ENCODE assay signal across 11 cellular contexts in genomic region chr17:13940858-13941665, GRCh38.
DNase-seq lines count a peak whose midpoint lies in the region; ATAC-seq, FAIRE-seq and TF ChIP-seq lines count a peak whose summit lies in the region.
"Had no signal": no experiment of that assay in that cellular context is flagged by ENCODE, and none has a peak within 500 bp of the region (broad histone marks: within the 10 kb centered on the region; RNA-seq: fewer than 3 reads in every experiment).

No MANE protein-coding gene starts in this region.

- H3K27me3 Mint-ChIP-seq in astrocyte (ENCODE audit: low read depth, unreplicated experiment) = no peaks in the 10 kb centered on the region
- H3K27me3 Mint-ChIP-seq: stimulated activated naive CD8-positive, alpha-beta T cell treated with anti-CD3 and anti-CD28 coated beads, Interleukin-15, Interleukin-2, amounts not matched to agents 100 ng/mL and 50 ng/mL, for 24 hours had no signal

- H3K27ac ChIP-seq in astrocyte (ENCODE audit: low read depth, low read length) = no peak overlapping the region
- no peak overlapping the region for H3K27ac ChIP-seq in liver (ENCODE audit: low read depth in 1 of 2, low read length in 2 of 2)
- H3K27ac ChIP-seq in right atrium auricular region = no peak overlapping the region

- FAIRE-seq in astrocyte (lab: Jason Lieb, UNC) = peak; percentile 80

- peaks cover 4% of the 10 kb centered on the region for H3K9me3 Mint-ChIP-seq in astrocyte (ENCODE audit: unreplicated experiment)

- H3K4me1 Mint-ChIP-seq in astrocyte (ENCODE audit: low read depth, unreplicated experiment) = no peaks in the 10 kb centered on the region

- peak; percentile 67 for DNase-seq in EH (ENCODE audit: low read depth)
- DNase-seq in NCI-H226 = peak; percentile 70
- peak; percentile 45 for DNase-seq in astrocyte (ENCODE audit: low read depth)
- DNase-seq in amygdala (lab: John Stamatoyannopoulos, UW) = no peak
- DNase-seq in NOMO-1 (lab: John Stamatoyannopoulos, UW; ENCODE audit: unreplicated experiment in 2 of 2) = no peak
- DNase-seq in right atrium auricular region (ENCODE audit: low spot score) = no peak
- DNase-seq: anterior cingulate cortex, Calu3 had no signal

- H3K36me3 ChIP-seq in astrocyte (ENCODE audit: insufficient read depth, low read length) = no peaks in the 10 kb centered on the region
- H3K36me3 ChIP-seq in liver (ENCODE audit: control insufficient read depth in 4 of 4, insufficient read depth in 3 of 4, low read depth in 1 of 4, low read length in 3 of 4) = no peaks in the 10 kb centered on the region
- H3K36me3 ChIP-seq in right atrium auricular region = no peaks in the 10 kb centered on the region

- H3K27me3 ChIP-seq in astrocyte (ENCODE audit: insufficient read depth, low read length) (no peaks in the 10 kb centered on the region), liver (ENCODE audit: control insufficient read depth in 4 of 4, insufficient read depth in 4 of 4, low read length in 3 of 4) (no peaks in the 10 kb centered on the region), right atrium auricular region (no peaks in the 10 kb centered on the region)

- TF ChIP-seq CTCF in astrocyte (IDR thresholded peaks at IDR 0.05; ENCODE audit: insufficient read depth, low read depth, low read length) (no peak), liver (IDR thresholded peaks at IDR 0.05; ENCODE audit: low read depth, low read length, missing input control) (peak; percentile 8), right atrium auricular region (IDR thresholded peaks at IDR 0.05) (no peak)

- H3K9ac ChIP-seq in astrocyte (ENCODE audit: low read length) = no peak overlapping the region
- no peak overlapping the region for H3K9ac ChIP-seq in liver (ENCODE audit: low read depth in 1 of 2, low read length in 2 of 2)

- H3K36me3 Mint-ChIP-seq in astrocyte (ENCODE audit: low read depth, unreplicated experiment) = peaks cover 2% of the 10 kb centered on the region

- H3K79me2 ChIP-seq in astrocyte (ENCODE audit: insufficient read depth, low read length) = no peaks in the 10 kb centered on the region

- ATAC-seq in GM18867 (IDR thresholded peaks at IDR 0.05; ENCODE audit: unreplicated experiment) = no peak

- no peak overlapping the region for H3K4me3 ChIP-seq in astrocyte (ENCODE audit: insufficient read depth, low read depth, low read length)
- H3K4me3 ChIP-seq in liver (ENCODE audit: low read depth in 1 of 3, low read length in 3 of 3) = no peak overlapping the region
- no peak overlapping the region for H3K4me3 ChIP-seq in right atrium auricular region

- H3K4me2 ChIP-seq in astrocyte (ENCODE audit: low read length) = no peak overlapping the region

- no peaks in the 10 kb centered on the region for H4K20me1 ChIP-seq in astrocyte (ENCODE audit: insufficient read depth, low read length)

- no peak overlapping the region for H3K4me3 Mint-ChIP-seq in astrocyte (ENCODE audit: unreplicated experiment)
- H3K4me3 Mint-ChIP-seq: stimulated activated naive CD8-positive, alpha-beta T cell treated with anti-CD3 and anti-CD28 coated beads, Interleukin-15, Interleukin-2, amounts not matched to agents 100 ng/mL and 50 ng/mL, for 24 hours had no signal

- H3K9me3 ChIP-seq in astrocyte (ENCODE audit: insufficient read depth, low read depth, low read length) = no peaks in the 10 kb centered on the region
- H3K9me3 ChIP-seq in liver (ENCODE audit: control insufficient read depth in 4 of 4, low read length in 3 of 4) = no peaks in the 10 kb centered on the region
- peaks cover 0 to 12% of the 10 kb centered on the region in 2 donors for H3K9me3 ChIP-seq in right atrium auricular region

- no peak overlapping the region for H3K27ac Mint-ChIP-seq in astrocyte (ENCODE audit: unreplicated experiment)
- H3K27ac Mint-ChIP-seq: stimulated activated naive CD8-positive, alpha-beta T cell treated with anti-CD3 and anti-CD28 coated beads, Interleukin-15, Interleukin-2, amounts not matched to agents 100 ng/mL and 50 ng/mL, for 24 hours had no signal

- WGBS in liver = 84% methylated on average over 3 of the region's 3 CpGs

- H3K4me1 ChIP-seq in astrocyte (ENCODE audit: insufficient read depth, low read length) = no peaks in the 10 kb centered on the region
- H3K4me1 ChIP-seq in liver (ENCODE audit: control insufficient read depth in 4 of 4, insufficient read depth in 4 of 4, low read length in 3 of 4) = no peaks in the 10 kb centered on the region
- H3K4me1 ChIP-seq in right atrium auricular region = no peaks in the 10 kb centered on the region

- H2AFZ ChIP-seq in astrocyte (ENCODE audit: low read depth, low read length) = no peak overlapping the region

- peak; percentile 33 to 36 for TF ChIP-seq RAD21 in liver (IDR thresholded peaks at IDR 0.05)

TF ChIP-seq in liver, 16 proteins besides CTCF, POLR2A, EP300 and RAD21:
- no peak for TF ChIP-seq ATF3 (IDR thresholded peaks at IDR 0.05)
- peak; percentile 37 to 69 for TF ChIP-seq GABPA (IDR thresholded peaks at IDR 0.05 in 1 of 2, conservative IDR thresholded peaks at IDR 0.05 in 1 of 2)
- TF ChIP-seq HNF4G (IDR thresholded peaks at IDR 0.05) = no peak
- no peak for TF ChIP-seq FOXA2 (IDR thresholded peaks at IDR 0.05)
- TF ChIP-seq YY1 (IDR thresholded peaks at IDR 0.05) = no peak
- no peak for TF ChIP-seq FOXA1 (IDR thresholded peaks at IDR 0.05)
- TF ChIP-seq, protein P1, sequence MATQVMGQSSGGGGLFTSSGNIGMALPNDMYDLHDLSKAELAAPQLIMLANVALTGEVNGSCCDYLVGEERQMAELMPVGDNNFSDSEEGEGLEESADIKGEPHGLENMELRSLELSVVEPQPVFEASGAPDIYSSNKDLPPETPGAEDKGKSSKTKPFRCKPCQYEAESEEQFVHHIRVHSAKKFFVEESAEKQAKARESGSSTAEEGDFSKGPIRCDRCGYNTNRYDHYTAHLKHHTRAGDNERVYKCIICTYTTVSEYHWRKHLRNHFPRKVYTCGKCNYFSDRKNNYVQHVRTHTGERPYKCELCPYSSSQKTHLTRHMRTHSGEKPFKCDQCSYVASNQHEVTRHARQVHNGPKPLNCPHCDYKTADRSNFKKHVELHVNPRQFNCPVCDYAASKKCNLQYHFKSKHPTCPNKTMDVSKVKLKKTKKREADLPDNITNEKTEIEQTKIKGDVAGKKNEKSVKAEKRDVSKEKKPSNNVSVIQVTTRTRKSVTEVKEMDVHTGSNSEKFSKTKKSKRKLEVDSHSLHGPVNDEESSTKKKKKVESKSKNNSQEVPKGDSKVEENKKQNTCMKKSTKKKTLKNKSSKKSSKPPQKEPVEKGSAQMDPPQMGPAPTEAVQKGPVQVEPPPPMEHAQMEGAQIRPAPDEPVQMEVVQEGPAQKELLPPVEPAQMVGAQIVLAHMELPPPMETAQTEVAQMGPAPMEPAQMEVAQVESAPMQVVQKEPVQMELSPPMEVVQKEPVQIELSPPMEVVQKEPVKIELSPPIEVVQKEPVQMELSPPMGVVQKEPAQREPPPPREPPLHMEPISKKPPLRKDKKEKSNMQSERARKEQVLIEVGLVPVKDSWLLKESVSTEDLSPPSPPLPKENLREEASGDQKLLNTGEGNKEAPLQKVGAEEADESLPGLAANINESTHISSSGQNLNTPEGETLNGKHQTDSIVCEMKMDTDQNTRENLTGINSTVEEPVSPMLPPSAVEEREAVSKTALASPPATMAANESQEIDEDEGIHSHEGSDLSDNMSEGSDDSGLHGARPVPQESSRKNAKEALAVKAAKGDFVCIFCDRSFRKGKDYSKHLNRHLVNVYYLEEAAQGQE (IDR thresholded peaks at IDR 0.05) = no peak

Comparison
In these comparisons a context has a peak if more than half of its experiments do, and no peak if none do; other contexts are left out.
1. DNase-seq: peak in EH (single experiment), NCI-H226 (single experiment) and astrocyte (single experiment); none in amygdala (0 of 56), NOMO-1 (0 of 2) and right atrium auricular region (single experiment).